Comparison of ENCODE assay signal across 9 cellular contexts in the genomic region with DNA sequence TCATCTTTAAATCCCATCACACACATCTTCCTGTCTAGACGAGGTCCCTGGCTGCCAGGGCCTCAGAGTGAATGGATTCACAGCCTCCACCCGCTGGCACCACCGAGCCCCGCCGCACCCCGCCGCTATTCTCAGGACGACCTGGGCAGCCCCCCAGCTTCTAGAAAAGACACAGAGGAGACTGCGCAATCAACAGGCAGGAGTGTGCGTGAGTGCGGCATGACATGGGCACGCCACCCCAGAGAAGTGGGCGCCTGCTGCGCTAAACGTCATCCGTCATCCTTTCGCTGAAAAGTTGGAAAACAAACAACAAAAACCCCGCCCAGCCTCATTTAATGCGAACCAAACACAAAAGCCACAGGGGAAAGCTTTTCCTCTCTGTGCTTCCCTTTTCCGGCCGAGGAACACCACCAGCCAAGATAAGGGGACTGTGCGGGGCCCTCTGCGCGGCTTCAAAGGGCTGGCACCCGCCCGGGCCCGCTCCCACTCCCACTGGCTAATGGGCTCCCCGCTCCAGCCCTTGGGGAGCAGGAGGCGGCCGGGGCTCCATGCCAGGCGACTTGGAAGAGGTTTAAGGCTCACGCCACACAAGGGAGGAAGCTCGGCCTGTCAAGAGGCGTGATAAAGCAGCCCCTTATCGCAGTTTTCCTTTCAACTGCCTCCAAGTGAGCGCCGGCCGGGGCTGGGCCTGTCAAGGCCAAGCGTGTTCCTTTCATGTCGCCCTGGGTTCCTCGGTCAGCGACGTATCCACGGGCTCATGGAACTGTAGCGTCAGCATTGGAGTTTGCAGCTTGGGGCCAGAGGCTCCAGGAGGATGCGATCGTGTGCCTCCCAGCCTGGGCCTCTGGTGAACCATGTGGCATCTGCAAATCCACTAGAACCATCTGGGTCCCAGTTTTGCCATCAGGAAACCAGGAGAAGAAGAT. TPM values are rescaled to one million over a fixed set of nuclear protein-coding genes. Genes with fewer than 3 reads are reported as not detected.
DNase-seq lines count a peak whose midpoint lies in the region; ATAC-seq and TF ChIP-seq lines count a peak whose summit lies in the region.
"Had no signal": no experiment of that assay in that cellular context is flagged by ENCODE, and none has a peak within 500 bp of the region (broad histone marks: within the 10 kb centered on the region; RNA-seq: fewer than 3 reads in every experiment).

No MANE protein-coding gene starts in this region.

- in situ Hi-C loops in transverse colon (cut with MboI; ENCODE audit: low pct_ligation_motif_present in 1 of 4, low pct_unique_long_range_greater_than_20kb in 1 of 4, low sequenced_read_pairs in 3 of 4): no loop called here

- intact Hi-C loops in esophagus squamous epithelium (cut with DNase I): no loop called here
- intact Hi-C loops in transverse colon (cut with DNase I; ENCODE audit: low total_unique reads): no loop called here

- H3K9ac ChIP-seq in OCI-LY1 (ENCODE audit: low read length) (no peak overlapping the region), Karpas-422 (ENCODE audit: low read length) (no peak overlapping the region)

- no peak for ATAC-seq in CD4-positive, CD25-positive, alpha-beta regulatory T cell (ENCODE audit: low read depth in 2 of 2)
- no peak for ATAC-seq in GM19023 (IDR thresholded peaks at IDR 0.05; ENCODE audit: unreplicated experiment)

- H3K4me1 ChIP-seq in CD4-positive, CD25-positive, alpha-beta regulatory T cell (ENCODE audit: control insufficient read depth, insufficient read depth, low read length, poor library complexity, severe bottlenecking): peaks cover 51% of the 10 kb centered on the region
- H3K4me1 ChIP-seq in OCI-LY1 (ENCODE audit: insufficient read depth, low read length, severe bottlenecking): peaks cover 74% of the 10 kb centered on the region
- H3K4me1 ChIP-seq in esophagus squamous epithelium: peaks cover 0 to 72% (median 21%) of the 10 kb centered on the region in 3 donors
- H3K4me1 ChIP-seq in transverse colon: peaks cover 0 to 23% (median 4%) of the 10 kb centered on the region in 4 donors
- H3K4me1 ChIP-seq in Karpas-422 (ENCODE audit: low read length): peaks cover 20% of the 10 kb centered on the region

- H3K4me3 ChIP-seq in CD4-positive, CD25-positive, alpha-beta regulatory T cell (ENCODE audit: low read depth, low read length): no peak overlapping the region
- H3K4me3 ChIP-seq in OCI-LY1 (ENCODE audit: low read depth, low read length, poor library complexity, severe bottlenecking) (no peak overlapping the region), esophagus squamous epithelium (peak overlapping the region in 3 of 4 donors; percentile 33 to 59 (median 37)), transverse colon (peak overlapping the region in 2 of 4 donors; percentile 9 to 28), Karpas-422 (ENCODE audit: low read length) (no peak overlapping the region)

- TF ChIP-seq EP300 in transverse colon (IDR thresholded peaks at IDR 0.05; ENCODE audit: low read depth): no peak

- no peak for TF ChIP-seq CTCF in OCI-LY1 (IDR thresholded peaks at IDR 0.05; ENCODE audit: low read length)
- no peak for TF ChIP-seq CTCF in esophagus squamous epithelium (IDR thresholded peaks at IDR 0.05)
- TF ChIP-seq CTCF in neural crest cell (conservative IDR thresholded peaks at IDR 0.05): no peak
- TF ChIP-seq CTCF in transverse colon (IDR thresholded peaks at IDR 0.05): no peak
- no peak for TF ChIP-seq CTCF in GM10266 (IDR thresholded peaks at IDR 0.05; ENCODE audit: control insufficient read depth, insufficient read depth, low read depth, missing control alignments)

- H3K27ac ChIP-seq in CD4-positive, CD25-positive, alpha-beta regulatory T cell (ENCODE audit: insufficient read depth, low read length, poor library complexity, severe bottlenecking): no peak overlapping the region
- peak overlapping the region; percentile 25 for H3K27ac ChIP-seq in OCI-LY1 (ENCODE audit: low read depth, low read length, poor library complexity, severe bottlenecking)
- peak overlapping the region; percentile 13 to 80 (median 67) for H3K27ac ChIP-seq in esophagus squamous epithelium
- peak overlapping the region in 2 of 4 donors; percentile 12 to 36 for H3K27ac ChIP-seq in transverse colon
- H3K27ac ChIP-seq in Karpas-422 (ENCODE audit: low read length): no peak overlapping the region

- no peak overlapping the region for H2AFZ ChIP-seq in OCI-LY1 (ENCODE audit: low read length)
- no peak overlapping the region for H2AFZ ChIP-seq in Karpas-422 (ENCODE audit: low read length)

- peaks cover 5 to 82% (median 50%) of the 10 kb centered on the region in 4 donors for H3K4me1 Mint-ChIP-seq in CD4-positive, CD25-positive, alpha-beta regulatory T cell
- H3K4me1 Mint-ChIP-seq in neural crest cell: peaks cover 51% of the 10 kb centered on the region

- TF ChIP-seq POLR2A in esophagus squamous epithelium (IDR thresholded peaks at IDR 0.05) (no peak), transverse colon (IDR thresholded peaks at IDR 0.05) (no peak)

- no peaks in the 10 kb centered on the region for H3K27me3 Mint-ChIP-seq in CD4-positive, CD25-positive, alpha-beta regulatory T cell
- H3K27me3 Mint-ChIP-seq in neural crest cell (ENCODE audit: low read depth): no peaks in the 10 kb centered on the region

- peak overlapping the region; percentile 71 to 97 (median 91) for H3K27ac Mint-ChIP-seq in CD4-positive, CD25-positive, alpha-beta regulatory T cell
- peak overlapping the region; percentile 93 for H3K27ac Mint-ChIP-seq in neural crest cell (ENCODE audit: unreplicated experiment)

- H3K36me3 Mint-ChIP-seq in CD4-positive, CD25-positive, alpha-beta regulatory T cell: peaks cover 26% of the 10 kb centered on the region
- H3K36me3 Mint-ChIP-seq in neural crest cell (ENCODE audit: low read depth): no peaks in the 10 kb centered on the region

- no peaks in the 10 kb centered on the region for H4K20me1 ChIP-seq in OCI-LY1 (ENCODE audit: insufficient read depth, low read length)
- H4K20me1 ChIP-seq in Karpas-422 (ENCODE audit: insufficient read depth, low read depth, low read length): no peaks in the 10 kb centered on the region

- H3K9me2 ChIP-seq in OCI-LY1 (ENCODE audit: low read depth, low read length): no peaks in the 10 kb centered on the region
- no peaks in the 10 kb centered on the region for H3K9me2 ChIP-seq in Karpas-422 (replicated peaks; ENCODE audit: insufficient read depth, low read length)

- no peaks in the 10 kb centered on the region for H3F3A ChIP-seq in OCI-LY1 (ENCODE audit: insufficient read depth, low read length)

- H3K4me3 Mint-ChIP-seq in CD4-positive, CD25-positive, alpha-beta regulatory T cell: peak overlapping the region in 2 of 4 donors; percentile 29 to 33
- H3K4me3 Mint-ChIP-seq in neural crest cell: no peak overlapping the region

- H3K79me2 ChIP-seq in OCI-LY1 (ENCODE audit: insufficient read depth, low read length) (no peaks in the 10 kb centered on the region), Karpas-422 (ENCODE audit: low read length) (peaks cover 99% of the 10 kb centered on the region)

- H3K4me2 ChIP-seq in OCI-LY1 (ENCODE audit: low read length): no peak overlapping the region
- H3K4me2 ChIP-seq in Karpas-422 (ENCODE audit: low read depth, low read length, poor library complexity, severe bottlenecking): no peak overlapping the region

- no peaks in the 10 kb centered on the region for H3K27me3 ChIP-seq in CD4-positive, CD25-positive, alpha-beta regulatory T cell (ENCODE audit: control insufficient read depth, insufficient read depth, low read length)
- H3K27me3 ChIP-seq in OCI-LY1 (ENCODE audit: insufficient read depth, low read length) (no peaks in the 10 kb centered on the region), esophagus squamous epithelium (no peaks in the 10 kb centered on the region), transverse colon (no peaks in the 10 kb centered on the region), Karpas-422 (ENCODE audit: low read length) (no peaks in the 10 kb centered on the region)

- no peaks in the 10 kb centered on the region for H3K9me3 Mint-ChIP-seq in CD4-positive, CD25-positive, alpha-beta regulatory T cell
- H3K9me3 Mint-ChIP-seq in neural crest cell: no peaks in the 10 kb centered on the region

- H3K36me3 ChIP-seq in CD4-positive, CD25-positive, alpha-beta regulatory T cell (ENCODE audit: control insufficient read depth, insufficient read depth, low read length): peaks cover 28% of the 10 kb centered on the region
- peaks cover 70% of the 10 kb centered on the region for H3K36me3 ChIP-seq in OCI-LY1 (ENCODE audit: insufficient read depth, low read length)
- H3K36me3 ChIP-seq in esophagus squamous epithelium: no peaks in the 10 kb centered on the region
- H3K36me3 ChIP-seq in transverse colon: no peaks in the 10 kb centered on the region
- H3K36me3 ChIP-seq in Karpas-422 (ENCODE audit: insufficient read depth, low read length): peaks cover 26% of the 10 kb centered on the region; the same call in 1 of the 2 replicates

- WGBS in esophagus squamous epithelium, 2 donors: 7 to 27% methylated on average over 2 to 30 of the region's 47 CpGs
- 32 to 61% methylated on average over 5 to 47 of the region's 47 CpGs for WGBS in transverse colon (ENCODE audit: low coverage in 1 of 2), 2 donors

- H3K9me3 ChIP-seq in CD4-positive, CD25-positive, alpha-beta regulatory T cell (ENCODE audit: control insufficient read depth in 2 of 2, low read length in 2 of 2): no peaks in the 10 kb centered on the region
- H3K9me3 ChIP-seq in OCI-LY1 (ENCODE audit: low read length) (no peaks in the 10 kb centered on the region), esophagus squamous epithelium (no peaks in the 10 kb centered on the region), transverse colon (no peaks in the 10 kb centered on the region), Karpas-422 (ENCODE audit: low read length) (no peaks in the 10 kb centered on the region)

- no peak for DNase-seq in CD4-positive, CD25-positive, alpha-beta regulatory T cell
- DNase-seq in esophagus squamous epithelium (lab: John Stamatoyannopoulos, UW): no peak
- no peak for DNase-seq in neural crest cell (ENCODE audit: low read depth, low spot score)
- no peak for DNase-seq in transverse colon
- DNase-seq in GM10266 (ENCODE audit: extremely low spot score): no peak
- DNase-seq in Karpas-422: no peak
- DNase-seq: activated CD4-positive, alpha-beta T cell treated with anti-CD3 and anti-CD28 coated beads, Interleukin-2, amount 50 U/mL, for 1 hour had no signal

RNA-seq across cellular contexts. Expression of gene NFATC2, which starts 50.1 kb away (rescaled TPM):
- total RNA-seq in CD4-positive, CD25-positive, alpha-beta regulatory T cell: 56.8 TPM
- polyA plus RNA-seq in CD4-positive, CD25-positive, alpha-beta regulatory T cell: 10 to 100 TPM; 11.0 to 17.6 (median 13.5) TPM
- total RNA-seq in esophagus squamous epithelium (1 to 10 TPM in 3 of 4 donors, under 1 TPM in 1; 0.83 to 6.7 (median 1.4) TPM), neural crest cell (1.9 and 2.0 TPM in 2 replicates), transverse colon (10 to 100 TPM in 3 of 4 donors, 1 to 10 TPM in 1; 5.3 to 22.5 (median 11.5) TPM)
- total RNA-seq in Karpas-422 (2014; rRNA removed; shearing (Covaris generic); ENCODE audit: low replicate concordance): 22.5 and 32.3 TPM in 2 replicates

Comparison
In these comparisons a context has a peak if more than half of its experiments do, and no peak if none do; other contexts are left out.
1. H3K27ac ChIP-seq: peak in OCI-LY1 (single experiment) and esophagus squamous epithelium (4 of 4); none in CD4-positive, CD25-positive, alpha-beta regulatory T cell (single experiment) and Karpas-422 (single experiment).
2. H3K4me3 ChIP-seq: peak in esophagus squamous epithelium (3 of 4); none in CD4-positive, CD25-positive, alpha-beta regulatory T cell (single experiment), OCI-LY1 (single experiment) and Karpas-422 (single experiment).